1 cellular context compared by ENCODE assay signal in the genomic region with DNA sequence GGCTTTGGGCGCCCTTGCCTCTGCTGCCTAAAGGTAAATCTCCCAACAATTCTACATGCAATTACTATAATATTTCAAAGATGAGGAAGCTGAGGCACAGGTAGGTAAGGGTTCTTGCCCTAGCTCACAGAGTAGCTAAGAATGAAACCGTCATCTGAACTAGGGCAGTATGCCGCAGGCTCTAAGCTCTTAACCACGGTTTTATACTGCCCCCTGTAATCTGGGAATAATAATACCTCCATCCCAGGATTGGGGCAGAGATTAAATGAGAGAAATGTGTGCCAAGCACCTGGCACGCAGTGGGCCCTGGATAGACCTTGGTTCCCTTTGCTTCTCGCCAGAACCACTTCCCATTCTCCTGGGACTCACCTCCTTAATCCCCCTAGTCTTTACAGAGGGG.
TF ChIP-seq lines count a peak whose summit lies in the region.

No MANE protein-coding gene starts in this region.

TF ChIP-seq in K562, 482 proteins besides CTCF, POLR2A, EP300 and RAD21:
- TF ChIP-seq MBD1 (CRISPR knock-in tag; IDR thresholded peaks at IDR 0.05) (no peak), ZNF280B (CRISPR knock-in tag; IDR thresholded peaks at IDR 0.05) (no peak), L3MBTL2 (IDR thresholded peaks at IDR 0.05) (no peak), POU5F1 (IDR thresholded peaks at IDR 0.05; ENCODE audit: borderline replicate concordance, low read depth, low read length, partially characterized antibody) (no peak), ZNF589 (CRISPR knock-in tag; IDR thresholded peaks at IDR 0.05; ENCODE audit: low read depth) (no peak), ZNF24 (IDR thresholded peaks at IDR 0.05) (no peak), ZFX (CRISPR knock-in tag; IDR thresholded peaks at IDR 0.05) (no peak), POLR3A (IDR thresholded peaks at IDR 0.05; ENCODE audit: borderline replicate concordance, extremely low read depth, insufficient read depth, insufficient read length) (no peak), ZBTB8A (IDR thresholded peaks at IDR 0.05; ENCODE audit: partially characterized antibody) (no peak), SP2 (IDR thresholded peaks at IDR 0.05; ENCODE audit: extremely low read depth, low read depth, low read length, poor library complexity, severe bottlenecking) (no peak), ZNF639 (CRISPR knock-in tag; conservative IDR thresholded peaks at IDR 0.05 in 1 of 2, IDR thresholded peaks at IDR 0.05 in 1 of 2) (no peak), HIVEP1 (CRISPR knock-in tag; IDR thresholded peaks at IDR 0.05) (no peak)
- TF ChIP-seq, protein P1, sequence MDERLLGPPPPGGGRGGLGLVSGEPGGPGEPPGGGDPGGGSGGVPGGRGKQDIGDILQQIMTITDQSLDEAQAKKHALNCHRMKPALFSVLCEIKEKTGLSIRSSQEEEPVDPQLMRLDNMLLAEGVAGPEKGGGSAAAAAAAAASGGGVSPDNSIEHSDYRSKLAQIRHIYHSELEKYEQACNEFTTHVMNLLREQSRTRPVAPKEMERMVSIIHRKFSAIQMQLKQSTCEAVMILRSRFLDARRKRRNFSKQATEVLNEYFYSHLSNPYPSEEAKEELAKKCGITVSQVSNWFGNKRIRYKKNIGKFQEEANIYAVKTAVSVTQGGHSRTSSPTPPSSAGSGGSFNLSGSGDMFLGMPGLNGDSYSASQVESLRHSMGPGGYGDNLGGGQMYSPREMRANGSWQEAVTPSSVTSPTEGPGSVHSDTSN (CRISPR knock-in tag; IDR thresholded peaks at IDR 0.05; ENCODE audit: low read depth), result no peak
- TF ChIP-seq, protein P1 (tag; conservative IDR thresholded peaks at IDR 0.05; ENCODE audit: low read depth), result no peak
- TF ChIP-seq, protein P2, sequence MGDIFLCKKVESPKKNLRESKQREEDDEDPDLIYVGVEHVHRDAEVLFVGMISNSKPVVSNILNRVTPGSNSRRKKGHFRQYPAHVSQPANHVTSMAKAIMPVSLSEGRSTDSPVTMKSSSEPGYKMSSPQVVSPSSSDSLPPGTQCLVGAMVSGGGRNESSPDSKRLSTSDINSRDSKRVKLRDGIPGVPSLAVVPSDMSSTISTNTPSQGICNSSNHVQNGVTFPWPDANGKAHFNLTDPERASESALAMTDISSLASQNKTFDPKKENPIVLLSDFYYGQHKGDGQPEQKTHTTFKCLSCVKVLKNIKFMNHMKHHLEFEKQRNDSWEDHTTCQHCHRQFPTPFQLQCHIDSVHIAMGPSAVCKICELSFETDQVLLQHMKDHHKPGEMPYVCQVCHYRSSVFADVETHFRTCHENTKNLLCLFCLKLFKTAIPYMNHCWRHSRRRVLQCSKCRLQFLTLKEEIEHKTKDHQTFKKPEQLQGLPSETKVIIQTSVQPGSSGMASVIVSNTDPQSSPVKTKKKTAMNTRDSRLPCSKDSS (IDR thresholded peaks at IDR 0.05; ENCODE audit: low read depth, partially characterized antibody), result no peak
- TF ChIP-seq, protein P3, sequence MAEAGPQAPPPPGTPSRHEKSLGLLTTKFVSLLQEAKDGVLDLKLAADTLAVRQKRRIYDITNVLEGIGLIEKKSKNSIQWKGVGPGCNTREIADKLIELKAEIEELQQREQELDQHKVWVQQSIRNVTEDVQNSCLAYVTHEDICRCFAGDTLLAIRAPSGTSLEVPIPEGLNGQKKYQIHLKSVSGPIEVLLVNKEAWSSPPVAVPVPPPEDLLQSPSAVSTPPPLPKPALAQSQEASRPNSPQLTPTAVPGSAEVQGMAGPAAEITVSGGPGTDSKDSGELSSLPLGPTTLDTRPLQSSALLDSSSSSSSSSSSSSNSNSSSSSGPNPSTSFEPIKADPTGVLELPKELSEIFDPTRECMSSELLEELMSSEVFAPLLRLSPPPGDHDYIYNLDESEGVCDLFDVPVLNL (CRISPR knock-in tag; IDR thresholded peaks at IDR 0.05; ENCODE audit: low read depth), result no peak
